Comparison of ENCODE assay signal across 8 cellular contexts in the genomic region with DNA sequence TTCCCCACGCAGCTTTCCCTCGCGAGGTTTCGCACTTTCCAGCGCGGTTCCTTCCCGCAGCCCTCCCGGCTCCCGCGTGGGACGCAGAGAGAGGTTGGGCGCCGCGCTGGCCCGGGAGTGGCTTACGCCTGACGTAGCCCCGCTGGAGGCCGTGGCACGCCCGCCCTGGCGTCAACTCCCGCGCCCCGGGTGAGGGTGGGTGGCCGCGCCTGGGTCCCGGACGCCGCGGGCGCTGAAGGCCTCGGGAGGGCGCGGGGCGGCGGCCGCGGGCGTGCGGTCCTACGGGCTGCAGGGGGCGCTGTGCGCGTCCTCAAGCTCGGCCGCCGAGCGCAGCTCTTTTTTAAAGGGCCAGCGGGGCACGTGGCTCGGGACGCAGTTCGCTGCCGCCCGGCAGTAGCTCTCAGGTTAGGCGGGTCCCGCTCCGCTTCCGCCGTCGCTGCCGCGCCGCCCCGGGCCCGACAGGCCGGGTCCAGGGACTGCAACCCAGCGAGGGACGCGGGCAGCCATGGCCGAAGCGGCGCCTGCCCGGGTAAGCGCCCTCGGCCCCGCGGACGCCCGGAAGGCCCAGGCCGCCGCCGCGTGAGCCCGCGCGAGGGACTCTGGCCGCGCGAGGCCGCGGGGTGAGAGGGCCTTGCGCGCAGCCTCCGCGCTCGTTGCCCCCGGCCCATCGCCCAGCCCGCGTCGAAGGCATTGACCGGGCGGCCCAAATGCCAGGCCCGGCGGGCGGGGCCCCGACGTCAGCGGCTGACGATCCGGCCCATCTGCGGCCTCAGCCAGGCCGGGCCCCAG. TPM values are rescaled to one million over a fixed set of nuclear protein-coding genes. Genes with fewer than 3 reads are reported as not detected.
DNase-seq lines count a peak whose midpoint lies in the region; ATAC-seq and TF ChIP-seq lines count a peak whose summit lies in the region.

Gene ZNF783 (plus strand): TSS at position 368 of the 789 bp plus-strand sequence. CDS start 138 bp downstream, at position 506.

- DNase-seq in COLO829 (ENCODE audit: low spot score) (peak; percentile 77), HK-2 (ENCODE audit: unreplicated experiment) (peak; percentile 90), NK-92 (lab: John Stamatoyannopoulos, UW; ENCODE audit: unreplicated experiment) (peak; percentile 28), endothelial cell (ENCODE audit: low spot score) (peak; percentile 77), midbrain (lab: John Stamatoyannopoulos, UW) (peak; percentile 90)
- DNase-seq in activated CD8-positive, alpha-beta memory T cell treated with anti-CD3 and anti-CD28 coated beads, Interleukin-2, amount 10 ng/mL, durations not matched to agents 7 days and 5 days: peak; percentile 88
- DNase-seq in stimulated activated CD8-positive, alpha-beta memory T cell treated with anti-CD3 and anti-CD28 coated beads, Interleukin-15, amount 100 ng/mL, for 48 hours (ENCODE audit: low read depth in 2 of 2): peak; percentile 78 to 83

- H3K36me3 Mint-ChIP-seq in activated CD8-positive, alpha-beta memory T cell treated with anti-CD3 and anti-CD28 coated beads, Interleukin-2, amount 10 ng/mL, durations not matched to agents 7 days and 5 days: peaks cover 11% of the 10 kb centered on the region
- H3K36me3 Mint-ChIP-seq in endothelial cell (ENCODE audit: low read depth, unreplicated experiment): peaks cover 24% of the 10 kb centered on the region

- peak; percentile 79 for ATAC-seq in GM19455 (IDR thresholded peaks at IDR 0.05; ENCODE audit: unreplicated experiment)
- ATAC-seq in activated CD8-positive, alpha-beta memory T cell treated with anti-CD3 and anti-CD28 coated beads, Interleukin-2, amount 10 ng/mL, durations not matched to agents 7 days and 5 days: peak; percentile 87

- no peaks in the 10 kb centered on the region for H3K9me3 Mint-ChIP-seq in activated CD8-positive, alpha-beta memory T cell treated with anti-CD3 and anti-CD28 coated beads, Interleukin-2, amount 10 ng/mL, durations not matched to agents 7 days and 5 days (ENCODE audit: low read depth)
- no peaks in the 10 kb centered on the region for H3K9me3 Mint-ChIP-seq in endothelial cell (ENCODE audit: unreplicated experiment)

- peak within 1 kb of the TSS; percentile 77 for H3K27ac Mint-ChIP-seq in activated CD8-positive, alpha-beta memory T cell treated with anti-CD3 and anti-CD28 coated beads, Interleukin-2, amount 10 ng/mL, durations not matched to agents 7 days and 5 days
- H3K27ac Mint-ChIP-seq in endothelial cell (ENCODE audit: unreplicated experiment): no peak within 1 kb of the TSS

- TF ChIP-seq CTCF in endothelial cell (IDR thresholded peaks at IDR 0.05; ENCODE audit: unreplicated experiment): peak; percentile 94

- H3K4me3 Mint-ChIP-seq in activated CD8-positive, alpha-beta memory T cell treated with anti-CD3 and anti-CD28 coated beads, Interleukin-2, amount 10 ng/mL, durations not matched to agents 7 days and 5 days: peak within 1 kb of the TSS; percentile 74
- H3K4me3 Mint-ChIP-seq in endothelial cell (ENCODE audit: unreplicated experiment): peak within 1 kb of the TSS; percentile 83

- CTCF ChIA-PET in activated CD8-positive, alpha-beta memory T cell treated with anti-CD3 and anti-CD28 coated beads, Interleukin-2, amount 10 ng/mL, durations not matched to agents 7 days and 5 days (lab: Charles Lee): interaction anchor here (0.7 to 5.3 kb wide), 31 partner anchors 8 to 307 kb away, joined by 3 to 26 read pairs (median 4); partner anchors contain the start of genes ZNF212, ZNF282, ZNF398 and ZNF777

- H3K27me3 Mint-ChIP-seq in activated CD8-positive, alpha-beta memory T cell treated with anti-CD3 and anti-CD28 coated beads, Interleukin-2, amount 10 ng/mL, durations not matched to agents 7 days and 5 days: no peaks in the 10 kb centered on the region
- peaks cover 4% of the 10 kb centered on the region for H3K27me3 Mint-ChIP-seq in endothelial cell (ENCODE audit: unreplicated experiment)

- H3K4me1 Mint-ChIP-seq in activated CD8-positive, alpha-beta memory T cell treated with anti-CD3 and anti-CD28 coated beads, Interleukin-2, amount 10 ng/mL, durations not matched to agents 7 days and 5 days: peaks cover 26% of the 10 kb centered on the region
- peaks cover 6% of the 10 kb centered on the region for H3K4me1 Mint-ChIP-seq in endothelial cell (ENCODE audit: unreplicated experiment)

RNA-seq across cellular contexts. Expression of gene ZNF783, which starts in this region (rescaled TPM):
- total RNA-seq in activated CD8-positive, alpha-beta memory T cell treated with anti-CD3 and anti-CD28 coated beads, Interleukin-2, amount 10 ng/mL, durations not matched to agents 7 days and 5 days: 10 to 100 TPM; 14.8 to 15.5 TPM
- total RNA-seq in endothelial cell (ENCODE audit: unreplicated experiment): 15.3 TPM

Comparison
In these comparisons a context has a peak if more than half of its experiments do, and no peak if none do; other contexts are left out.
1. Peak in every context shown above with its lines: DNase-seq and ATAC-seq.
2. DNase-seq: peak in every context shown above with its lines; median percentile 90 in HK-2; 90 in midbrain; 88 in activated CD8-positive, alpha-beta memory T cell treated with anti-CD3 and anti-CD28 coated beads, Interleukin-2, amount 10 ng/mL, durations not matched to agents 7 days and 5 days; 80 in stimulated activated CD8-positive, alpha-beta memory T cell treated with anti-CD3 and anti-CD28 coated beads, Interleukin-15, amount 100 ng/mL, for 48 hours; 77 in COLO829; 77 in endothelial cell; 28 in NK-92.